ENCODE assay signal across 1 cellular context in genomic region chr17:78559749-78560368, GRCh38.
TF ChIP-seq lines count a peak whose summit lies in the region.

No MANE protein-coding gene starts in this region.

TF ChIP-seq in H1, 55 proteins besides CTCF, POLR2A, EP300 and RAD21 (continued from another document):
- TF ChIP-seq RNF2 (IDR thresholded peaks at IDR 0.05; ENCODE audit: borderline replicate concordance, low read depth, low read length, missing control alignments, poor library complexity, severe bottlenecking) (no peak), EGR1 (IDR thresholded peaks at IDR 0.05; ENCODE audit: borderline replicate concordance, low read depth, low read length) (no peak), SP2 (IDR thresholded peaks at IDR 0.05; ENCODE audit: low read length) (no peak), GABPA (IDR thresholded peaks at IDR 0.05; ENCODE audit: borderline replicate concordance, insufficient read depth, low read length) (no peak; the same call in 1 of the 2 replicates), MAX (IDR thresholded peaks at IDR 0.05) (peak; percentile 64), ATF3 (IDR thresholded peaks at IDR 0.05; ENCODE audit: insufficient read depth, low read depth, low read length) (no peak), ZNF274 (IDR thresholded peaks at IDR 0.05; ENCODE audit: borderline replicate concordance, extremely low read depth, low read length) (no peak), USF2 (IDR thresholded peaks at IDR 0.05; ENCODE audit: low read length) (no peak), NANOG (IDR thresholded peaks at IDR 0.05; ENCODE audit: insufficient read depth, low read depth, low read length, poor library complexity, severe bottlenecking) (no peak), PHF8 (conservative IDR thresholded peaks at IDR 0.05; ENCODE audit: low read depth, low read length) (no peak), CHD2 (IDR thresholded peaks at IDR 0.05; ENCODE audit: low read length) (no peak), SIN3A (conservative IDR thresholded peaks at IDR 0.05 in 1 of 2, IDR thresholded peaks at IDR 0.05 in 1 of 2; ENCODE audit: low read depth in 1 of 2, low read length in 2 of 2) (no peak), TCF12 (IDR thresholded peaks at IDR 0.05; ENCODE audit: low read depth, low read length) (no peak), GTF2F1 (IDR thresholded peaks at IDR 0.05; ENCODE audit: borderline replicate concordance, low read depth, low read length) (no peak), E2F6 (IDR thresholded peaks at IDR 0.05) (peak; percentile 76), JUND (IDR thresholded peaks at IDR 0.05; ENCODE audit: low read length) (no peak), TEAD4 (IDR thresholded peaks at IDR 0.05; ENCODE audit: low read depth, low read length) (0 out of 2 replicates have a peak, but pooled peaks have one; percentile 28), SIX5 (IDR thresholded peaks at IDR 0.05; ENCODE audit: low read depth, low read length) (no peak), KDM1A (IDR thresholded peaks at IDR 0.05; ENCODE audit: borderline replicate concordance, low read length) (peak; percentile 14; the same call in 1 of the 2 replicates), RXRA (IDR thresholded peaks at IDR 0.05; ENCODE audit: insufficient read depth, low read depth, low read length) (no peak), RFX5 (IDR thresholded peaks at IDR 0.05; ENCODE audit: borderline replicate concordance, low read depth, low read length) (no peak), NRF1 (IDR thresholded peaks at IDR 0.05; ENCODE audit: low read depth, low read length) (no peak), CBX8 (IDR thresholded peaks at IDR 0.05; ENCODE audit: borderline replicate concordance, low read depth, low read length) (no peak), CHD1 (IDR thresholded peaks at IDR 0.05; ENCODE audit: low read depth, low read length) (no peak), TBP (IDR thresholded peaks at IDR 0.05; ENCODE audit: low read depth, low read length) (no peak), HDAC6 (IDR thresholded peaks at IDR 0.05; ENCODE audit: low read depth, low read length) (no peak), SP1 (IDR thresholded peaks at IDR 0.05; ENCODE audit: low read depth, low read length) (no peak), ASH2L (IDR thresholded peaks at IDR 0.05; ENCODE audit: low read length) (no peak), CHD7 (IDR thresholded peaks at IDR 0.05; ENCODE audit: insufficient replicate concordance, low read length) (no peak), ATF2 (IDR thresholded peaks at IDR 0.05; ENCODE audit: low read length) (no peak), KDM4A (IDR thresholded peaks at IDR 0.05; ENCODE audit: low read depth, low read length, severe bottlenecking) (no peak), POU5F1 (IDR thresholded peaks at IDR 0.05; ENCODE audit: low read depth, low read length) (no peak), SP4 (IDR thresholded peaks at IDR 0.05; ENCODE audit: low read length) (no peak)
